In the genomic region with DNA sequence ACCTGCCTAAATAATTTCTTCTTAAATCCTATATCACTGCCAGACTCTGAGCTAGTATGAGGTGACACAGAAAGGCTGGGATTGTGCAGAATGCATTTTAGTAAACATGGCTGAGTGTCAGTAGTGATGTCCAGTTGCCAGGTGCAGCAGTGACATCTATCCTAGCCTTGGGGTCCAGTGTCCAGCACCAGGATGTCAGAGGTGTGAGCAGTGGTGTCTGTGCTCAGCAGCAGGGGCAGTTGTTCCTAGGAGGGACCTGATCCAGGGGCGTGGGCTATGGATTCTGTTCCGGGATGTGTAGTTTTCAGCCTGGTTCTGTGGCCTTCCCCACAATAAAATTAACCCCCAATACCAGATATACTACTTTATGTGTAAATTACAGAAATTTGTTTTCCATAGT, we compare ENCODE assay signal across 18 cellular contexts.
"Had no signal": no experiment of that assay in that cellular context is flagged by ENCODE, and none has a peak within 500 bp of the region (broad histone marks: within the 10 kb centered on the region; RNA-seq: fewer than 3 reads in every experiment).

No MANE protein-coding gene starts in this region.

- FAIRE-seq: endometrium, keratinocyte had no signal

- H3K27ac Mint-ChIP-seq: activated CD4-positive, alpha-beta T cell treated with anti-CD3 and anti-CD28 coated beads for 36 hours; mesothelial cell of epicardium; neural progenitor cell had no signal

- ATAC-seq: activated CD4-positive, alpha-beta T cell treated with anti-CD3 and anti-CD28 coated beads for 36 hours; psoas muscle; right cardiac atrium had no signal

- H3K4me3 Mint-ChIP-seq: activated CD4-positive, alpha-beta T cell treated with anti-CD3 and anti-CD28 coated beads for 36 hours; activated T-cell treated with anti-CD3 and anti-CD28 coated beads, Interleukin-2, amount 50 U/mL, for 24 hours; mesothelial cell of epicardium; neural progenitor cell had no signal

- DNase-seq: activated CD4-positive, alpha-beta T cell treated with anti-CD3 and anti-CD28 coated beads for 36 hours; activated CD4-positive, alpha-beta T cell treated with anti-CD3 and anti-CD28 coated beads, Interleukin-2, amount 50 U/mL, for 48 hours; activated effector memory CD4-positive, alpha-beta T cell treated with Interleukin-2 at 50 U/mL for 16 hours; activated naive CD4-positive, alpha-beta T cell treated with anti-CD3 and anti-CD28 coated beads, Interleukin-2, amount 50 U/mL, for 16 hours; activated T-cell treated with anti-CD3 and anti-CD28 coated beads, Interleukin-2, amount 50 U/mL, for 24 hours; colonic mucosa; erythroblast; foreskin melanocyte; hypothalamus; psoas muscle; right cardiac atrium; stimulated activated CD4-positive, alpha-beta T cell treated with anti-CD3 and anti-CD28 coated beads, Interleukin-2, amount 100 ng/mL, for 48 hours; testis; upper lobe of left lung had no signal

- H3K27me3 Mint-ChIP-seq: activated CD4-positive, alpha-beta T cell treated with anti-CD3 and anti-CD28 coated beads for 36 hours; activated T-cell treated with anti-CD3 and anti-CD28 coated beads, Interleukin-2, amount 50 U/mL, for 24 hours had no signal
